Comparison of ENCODE assay signal across 8 cellular contexts in the genomic region with DNA sequence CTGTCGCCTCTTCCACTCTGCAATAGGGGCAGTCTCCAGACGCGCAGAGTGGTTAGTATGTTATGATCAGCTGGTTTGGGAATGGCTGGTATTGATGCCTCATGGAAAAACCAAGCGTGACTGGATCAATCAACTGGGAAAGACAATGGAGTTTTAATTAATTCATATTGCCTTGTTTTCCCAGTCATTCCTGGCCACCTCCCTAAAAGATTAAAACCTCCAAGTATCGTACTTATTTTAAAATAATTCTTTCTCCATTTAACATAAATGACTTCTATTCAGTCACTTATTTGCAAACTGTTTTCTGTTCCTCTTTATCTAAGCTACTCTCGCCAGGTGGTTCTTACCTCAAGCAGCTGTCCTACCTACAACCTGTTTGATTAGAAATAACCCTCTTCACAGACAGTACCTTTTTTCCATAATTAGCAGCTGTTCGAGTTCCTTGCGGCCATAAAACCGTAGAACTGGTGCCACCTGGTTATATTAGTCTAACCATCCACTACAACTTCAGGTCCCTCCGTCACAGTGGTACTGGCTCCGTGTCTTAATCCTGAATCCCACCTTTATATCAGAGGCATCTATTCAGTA. TPM values are rescaled to one million over a fixed set of nuclear protein-coding genes. Genes with fewer than 3 reads are reported as not detected.
DNase-seq lines count a peak whose midpoint lies in the region; ATAC-seq and TF ChIP-seq lines count a peak whose summit lies in the region.

No MANE protein-coding gene starts in this region.

- H2BK12ac ChIP-seq in H9 (ENCODE audit: insufficient read length, low read depth, low read length): no peak overlapping the region

- no peak overlapping the region for H3K14ac ChIP-seq in H9 (ENCODE audit: insufficient read depth, low read length)

- H3K79me1 ChIP-seq in H9 (ENCODE audit: insufficient read depth, low read depth, low read length, poor library complexity, severe bottlenecking): no peaks in the 10 kb centered on the region

- no peak overlapping the region for H2BK120ac ChIP-seq in H9 (ENCODE audit: low read depth, low read length, poor library complexity, severe bottlenecking)

- 100% methylated on average over 1 of the region's 11 CpGs for WGBS in H9 (ENCODE audit: extremely low coverage, insufficient read length, low lambda C conversion rate)

- H2AK5ac ChIP-seq in H9 (ENCODE audit: insufficient read length, low read length): no peak overlapping the region

- H3K18ac ChIP-seq in H9 (ENCODE audit: insufficient read length, low read depth, low read length): peak overlapping the region; percentile 69

- no peak overlapping the region for H3T11ph ChIP-seq in H9 (ENCODE audit: low read length)

- H3K9me3 Mint-ChIP-seq in H9 (no peaks in the 10 kb centered on the region), neural crest cell (no peaks in the 10 kb centered on the region)

- peak overlapping the region; percentile 100 for H3K4me2 ChIP-seq in H9 (ENCODE audit: insufficient read depth, insufficient read length, low read length)

- H3K4me1 ChIP-seq in H9 (ENCODE audit: insufficient read depth, low read length): no peaks in the 10 kb centered on the region; the same call in 1 of the 2 replicates

- H3K27me3 Mint-ChIP-seq in H9 (ENCODE audit: low read depth) (no peaks in the 10 kb centered on the region), neural crest cell (ENCODE audit: low read depth) (no peaks in the 10 kb centered on the region)

- no peaks in the 10 kb centered on the region for H4K20me1 ChIP-seq in H9 (ENCODE audit: control insufficient read depth, insufficient read depth, insufficient read length)

- peak overlapping the region; percentile 78 for H3K9ac ChIP-seq in H9 (ENCODE audit: extremely low read depth, insufficient read length, low read length)

- H3K79me2 ChIP-seq in H9 (ENCODE audit: insufficient read depth, low read length): peaks cover 1% of the 10 kb centered on the region; the same call in 1 of the 2 replicates

- H3K27ac Mint-ChIP-seq in H9 (no peak overlapping the region), neural crest cell (ENCODE audit: unreplicated experiment) (no peak overlapping the region)

- peak overlapping the region; percentile 96 to 97 for H3K4me3 Mint-ChIP-seq in H9
- H3K4me3 Mint-ChIP-seq in neural crest cell: peak overlapping the region; percentile 98

- no peak for ATAC-seq in activated CD4-positive, CD25-positive, alpha-beta regulatory T cell treated with anti-CD3 and anti-CD28 coated beads, Interleukin-2, amount 50 U/mL, for 24 hours

- peak; percentile 25 for DNase-seq in NCI-H510A treated with DMSO at 0.1 percent for 48 hours (lab: John Stamatoyannopoulos, UW)
- DNase-seq in NCI-H510A (lab: John Stamatoyannopoulos, UW): no peak
- no peak for DNase-seq in H9
- DNase-seq in NAMALWA (ENCODE audit: low spot score): peak; percentile 39
- DNase-seq in coronary artery (ENCODE audit: low spot score): no peak
- no peak for DNase-seq in neural crest cell (ENCODE audit: low read depth, low spot score)
- DNase-seq in midbrain (lab: John Stamatoyannopoulos, UW): no peak

- H4K8ac ChIP-seq in H9 (replicated peaks; ENCODE audit: insufficient read length, low read depth, low read length): peak overlapping the region; percentile 2

- no peak overlapping the region for H3K4ac ChIP-seq in H9 (ENCODE audit: low read depth, low read length)

- H3K23me2 ChIP-seq in H9 (ENCODE audit: insufficient read length, low read depth, low read length, poor library complexity, severe bottlenecking): peaks cover 7% of the 10 kb centered on the region

- H3K4me1 Mint-ChIP-seq in H9 (peaks cover 22 to 23% of the 10 kb centered on the region in 2 experiments), neural crest cell (peaks cover 32% of the 10 kb centered on the region)

- no peak overlapping the region for H3K56ac ChIP-seq in H9 (ENCODE audit: insufficient read length, low read depth, low read length)

- H3K9me3 ChIP-seq in H9 (ENCODE audit: control insufficient read depth, low read depth, low read length): no peaks in the 10 kb centered on the region

- no peak for TF ChIP-seq CTCF in H9 (conservative IDR thresholded peaks at IDR 0.05)
- no peak for TF ChIP-seq CTCF in coronary artery (IDR thresholded peaks at IDR 0.05)
- TF ChIP-seq CTCF in neural crest cell (conservative IDR thresholded peaks at IDR 0.05): no peak

- no peaks in the 10 kb centered on the region for H3K27me3 ChIP-seq in H9 (ENCODE audit: insufficient read depth, low read length)

- no peak overlapping the region for H4K91ac ChIP-seq in H9 (ENCODE audit: insufficient read length, low read depth, low read length)

- peaks cover 7 to 15% (median 12%) of the 10 kb centered on the region in 3 experiments; a peak in 6 of 7 replicates for H3K36me3 Mint-ChIP-seq in H9 (ENCODE audit: insufficient read depth in 1 of 3, low read depth in 3 of 3)
- no peaks in the 10 kb centered on the region for H3K36me3 Mint-ChIP-seq in neural crest cell (ENCODE audit: low read depth)

- H3K27ac ChIP-seq in H9 (ENCODE audit: insufficient read length, low read depth, low read length) (no peak overlapping the region), coronary artery (peak overlapping the region in 1 of 2 donors; percentile 49)

- H2BK15ac ChIP-seq in H9 (ENCODE audit: low read depth, low read length): no peak overlapping the region

- H2AFZ ChIP-seq in H9 (ENCODE audit: low read length): no peak overlapping the region

- no peak overlapping the region for H2BK5ac ChIP-seq in H9 (ENCODE audit: insufficient read length, low read length)

- no peak overlapping the region for H4K5ac ChIP-seq in H9 (ENCODE audit: insufficient read length, low read depth, low read length)

- no peak overlapping the region for H3K23ac ChIP-seq in H9 (ENCODE audit: insufficient read length, low read depth, low read length)

- no peak overlapping the region for H2BK20ac ChIP-seq in H9 (ENCODE audit: low read depth, low read length, poor library complexity, severe bottlenecking)

- peak overlapping the region; percentile 76 for H3K4me3 ChIP-seq in coronary artery

RNA-seq across cellular contexts. Expression of a gene that starts 0.9 kb away (rescaled TPM):
- total RNA-seq in H9 (2021) (18.0 and 18.2 TPM in 2 replicates), neural crest cell (10.2 and 11.2 TPM in 2 replicates)

RNA-seq across cellular contexts. Expression of a gene that starts 6.3 kb away (rescaled TPM):
- not detected in 2 replicates for total RNA-seq in H9 (2021)
- total RNA-seq in neural crest cell: not detected in 2 replicates

RNA-seq across cellular contexts. Expression of a gene that starts 34.8 kb away (rescaled TPM):
- total RNA-seq in H9 (2021): 0.26 and 0.79 TPM in 2 replicates
- 0.27 and 0.44 TPM in 2 replicates for total RNA-seq in neural crest cell

RNA-seq across cellular contexts. Expression of a gene that starts 50.7 kb away (rescaled TPM):
- total RNA-seq in H9 (2021): not detected in 2 replicates
- not detected in 2 replicates for total RNA-seq in neural crest cell

Comparison
In these comparisons a context has a peak if more than half of its experiments do, and no peak if none do; other contexts are left out.
1. DNase-seq: peak in NCI-H510A treated with DMSO at 0.1 percent for 48 hours (single experiment) and NAMALWA (single experiment); none in NCI-H510A (single experiment), H9 (single experiment), coronary artery (single experiment), neural crest cell (single experiment) and midbrain (single experiment).